ENCODE assay signal across 8 cellular contexts in the genomic region with DNA sequence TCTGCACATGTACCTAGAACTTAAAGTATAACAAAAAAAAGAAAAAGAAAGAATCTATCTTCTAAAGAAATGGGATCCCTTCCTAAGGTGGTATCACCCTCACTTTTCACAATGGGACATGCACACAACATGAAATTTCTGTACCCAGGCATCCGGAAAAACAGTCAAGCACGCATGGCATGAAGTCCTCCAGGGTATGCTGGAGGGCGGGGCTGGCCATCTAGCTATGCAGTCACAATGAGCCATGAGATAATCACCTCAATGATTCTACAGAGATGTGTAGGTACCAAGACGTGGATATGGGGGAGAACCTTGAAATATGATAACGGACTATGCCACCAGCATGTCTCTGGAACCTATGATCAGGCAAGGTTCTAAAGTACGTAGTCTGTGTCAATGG.
"Had no signal": no experiment of that assay in that cellular context is flagged by ENCODE, and none has a peak within 500 bp of the region (broad histone marks: within the 10 kb centered on the region; RNA-seq: fewer than 3 reads in every experiment).

No MANE protein-coding gene starts in this region.

- FAIRE-seq: G401.6, GM12878, GM12891, GM12892, GM18507, GM19239 had no signal

- ATAC-seq: GM12878 had no signal

- DNase-seq: GDM1, GF-D8 had no signal

- H3K4me3 ChIP-seq: GM12878 had no signal
